Comparison of ENCODE assay signal across 12 cellular contexts in genomic region chr1:36182734-36183133, GRCh38. TPM values are rescaled to one million over a fixed set of nuclear protein-coding genes. Genes with fewer than 3 reads are reported as not detected.
DNase-seq lines count a peak whose midpoint lies in the region; ATAC-seq, FAIRE-seq and TF ChIP-seq lines count a peak whose summit lies in the region.
"Had no signal": no experiment of that assay in that cellular context is flagged by ENCODE, and none has a peak within 500 bp of the region (broad histone marks: within the 10 kb centered on the region; RNA-seq: fewer than 3 reads in every experiment).

No MANE protein-coding gene starts in this region.

- no peak overlapping the region for H3K27ac ChIP-seq in Panc1 (ENCODE audit: low read length)

- H3K27me3 ChIP-seq in Panc1 (ENCODE audit: control insufficient read depth, insufficient read depth, low read length), result no peaks in the 10 kb centered on the region

- no peak overlapping the region for H3K4me3 ChIP-seq in Panc1 (ENCODE audit: low read depth in 2 of 2, low read length in 2 of 2)
- H3K4me3 ChIP-seq: SK-N-MC had no signal

- in situ Hi-C loops in Panc1 (cut with HindIII; ENCODE audit: low pct_unique_long_range_greater_than_20kb, low sequenced_read_pairs), result no loop called here

- H3K9me3 ChIP-seq in Panc1 (ENCODE audit: control insufficient read depth, insufficient read depth, low read depth, low read length), result no peaks in the 10 kb centered on the region

- POLR2A ChIA-PET in Panc1 (lab: Charles Lee), result interaction anchor here (0.5 to 0.9 kb wide), 3 partner anchors 38 to 113 kb away, joined by 3 to 5 read pairs (median 4); no protein-coding TSS in a partner anchor

- DNase-seq in activated naive CD8-positive, alpha-beta T cell treated with anti-CD3 and anti-CD28 coated beads, Interleukin-2, amount 50 U/mL, for 24 hours, result no peak
- DNase-seq in Panc1 (ENCODE audit: low read depth, low spot score) (no peak), immature natural killer cell (no peak), type B pancreatic cell (ENCODE audit: extremely low spot score, unreplicated experiment) (no peak), head of caudate nucleus (no peak), GM19239 (ENCODE audit: insufficient read length, low spot score) (no peak)
- no peak for DNase-seq in stimulated activated naive CD4-positive, alpha-beta T cell treated with Interleukin-2 at 50 U/mL for 16 hours (lab: John Stamatoyannopoulos, UW)
- DNase-seq: C1 segment of cervical spinal cord; stimulated activated CD4-positive, alpha-beta T cell treated with anti-CD3 and anti-CD28 coated beads, Interleukin-12 subunit alpha, Interleukin-12 subunit beta, amount 100 ng/mL, for 4 hours had no signal

- H3K36me3 Mint-ChIP-seq in activated naive CD8-positive, alpha-beta T cell, result peaks cover 3% of the 10 kb centered on the region
- peaks cover 15% of the 10 kb centered on the region for H3K36me3 Mint-ChIP-seq in activated naive CD8-positive, alpha-beta T cell treated with anti-CD3 and anti-CD28 coated beads, Interleukin-2, amount 50 U/mL, for 24 hours (ENCODE audit: low read depth)
- peaks cover 5 to 19% (median 10%) of the 10 kb centered on the region in 3 donors for H3K36me3 Mint-ChIP-seq in immature natural killer cell
- H3K36me3 Mint-ChIP-seq in type B pancreatic cell, result peaks cover 10% of the 10 kb centered on the region

- no peak overlapping the region for H3K4me3 Mint-ChIP-seq in activated naive CD8-positive, alpha-beta T cell
- no peak overlapping the region for H3K4me3 Mint-ChIP-seq in activated naive CD8-positive, alpha-beta T cell treated with anti-CD3 and anti-CD28 coated beads, Interleukin-2, amount 50 U/mL, for 24 hours
- H3K4me3 Mint-ChIP-seq in immature natural killer cell (peak overlapping the region in 1 of 5 donors; percentile 38), type B pancreatic cell (no peak overlapping the region)
- H3K4me3 Mint-ChIP-seq: stimulated activated memory B cell treated with anti-CD40 and anti-IgM and Interleukin-4, amounts not matched to agents 10 μg/mL and 1 μg/mL and 100 μg/mL, for 72 hours had no signal

- no peaks in the 10 kb centered on the region for H3K27me3 Mint-ChIP-seq in activated naive CD8-positive, alpha-beta T cell
- no peaks in the 10 kb centered on the region for H3K27me3 Mint-ChIP-seq in activated naive CD8-positive, alpha-beta T cell treated with anti-CD3 and anti-CD28 coated beads, Interleukin-2, amount 50 U/mL, for 24 hours
- H3K27me3 Mint-ChIP-seq in immature natural killer cell (ENCODE audit: low read depth in 3 of 3) (peaks cover 0 to 2% (median 0%) of the 10 kb centered on the region in 3 donors), type B pancreatic cell (no peaks in the 10 kb centered on the region)
- H3K27me3 Mint-ChIP-seq: stimulated activated memory B cell treated with anti-CD40 and anti-IgM and Interleukin-4, amounts not matched to agents 10 μg/mL and 1 μg/mL and 100 μg/mL, for 72 hours had no signal

- no peak for FAIRE-seq in GM19239 (lab: Jason Lieb, UNC)

- no TSS peak for BruUV-seq in Panc1 (replicated peaks; lab: Mats Ljungman, UMichigan)

- peak overlapping the region; percentile 56 for H3K27ac Mint-ChIP-seq in activated naive CD8-positive, alpha-beta T cell
- no peak overlapping the region for H3K27ac Mint-ChIP-seq in activated naive CD8-positive, alpha-beta T cell treated with anti-CD3 and anti-CD28 coated beads, Interleukin-2, amount 50 U/mL, for 24 hours
- peak overlapping the region in 5 of 6 donors; percentile 31 to 84 (median 72) for H3K27ac Mint-ChIP-seq in immature natural killer cell
- H3K27ac Mint-ChIP-seq in type B pancreatic cell, result peak overlapping the region; percentile 58
- H3K27ac Mint-ChIP-seq: stimulated activated memory B cell treated with anti-CD40 and anti-IgM and Interleukin-4, amounts not matched to agents 10 μg/mL and 1 μg/mL and 100 μg/mL, for 72 hours had no signal

- H3K36me3 ChIP-seq in Panc1 (ENCODE audit: control insufficient read depth, insufficient read depth, low read length), result peaks cover 4% of the 10 kb centered on the region

- intact Hi-C loops in Panc1 (cut with micrococcal nuclease; ENCODE audit: unreplicated experiment) (no loop called here), head of caudate nucleus (cut with DNase I) (no loop called here)

- CTCF ChIA-PET in Panc1 (lab: Charles Lee), result interaction anchor here (0.5 kb wide), 1 partner anchor 87 kb away, joined by 4 read pairs; no protein-coding TSS in a partner anchor

- no peak for TF ChIP-seq CTCF in Panc1 (IDR thresholded peaks at IDR 0.05)
- no peak for TF ChIP-seq CTCF in type B pancreatic cell (conservative IDR thresholded peaks at IDR 0.05)

- no peaks in the 10 kb centered on the region for H3K9me3 Mint-ChIP-seq in activated naive CD8-positive, alpha-beta T cell (ENCODE audit: low read depth)
- H3K9me3 Mint-ChIP-seq in activated naive CD8-positive, alpha-beta T cell treated with anti-CD3 and anti-CD28 coated beads, Interleukin-2, amount 50 U/mL, for 24 hours, result no peaks in the 10 kb centered on the region
- H3K9me3 Mint-ChIP-seq in immature natural killer cell, result no peaks in the 10 kb centered on the region
- no peaks in the 10 kb centered on the region for H3K9me3 Mint-ChIP-seq in type B pancreatic cell
- H3K9me3 Mint-ChIP-seq: stimulated activated memory B cell treated with anti-CD40 and anti-IgM and Interleukin-4, amounts not matched to agents 10 μg/mL and 1 μg/mL and 100 μg/mL, for 72 hours had no signal

- ATAC-seq in activated naive CD8-positive, alpha-beta T cell treated with anti-CD3 and anti-CD28 coated beads, Interleukin-2, amount 50 U/mL, for 24 hours, result no peak
- 0 out of 2 replicates have a peak, but pooled peaks have one; percentile 13 for ATAC-seq in Panc1
- ATAC-seq: stimulated activated memory B cell treated with anti-CD40 and anti-IgM and Interleukin-4, amounts not matched to agents 10 μg/mL and 1 μg/mL and 100 μg/mL, for 72 hours had no signal

- H3K4me1 Mint-ChIP-seq in activated naive CD8-positive, alpha-beta T cell (ENCODE audit: low read depth), result peaks cover 6% of the 10 kb centered on the region
- no peaks in the 10 kb centered on the region for H3K4me1 Mint-ChIP-seq in activated naive CD8-positive, alpha-beta T cell treated with anti-CD3 and anti-CD28 coated beads, Interleukin-2, amount 50 U/mL, for 24 hours
- peaks cover 0 to 1% of the 10 kb centered on the region in 2 donors for H3K4me1 Mint-ChIP-seq in immature natural killer cell
- H3K4me1 Mint-ChIP-seq in type B pancreatic cell (ENCODE audit: unreplicated experiment), result peaks cover 6% of the 10 kb centered on the region

- peaks cover 10% of the 10 kb centered on the region for H3K4me1 ChIP-seq in Panc1 (ENCODE audit: control insufficient read depth, insufficient read depth, low read length)

RNA-seq across cellular contexts. Expression of gene MAP7D1, which starts 26.8 kb away (rescaled TPM):
- total RNA-seq in Panc1 (2021; ENCODE audit: unreplicated experiment) (212 TPM), type B pancreatic cell (ENCODE audit: low replicate concordance) (94.5 and 112 TPM in 2 replicates)
- polyA plus RNA-seq in Panc1 (2012; ENCODE audit: insufficient read length), result 223 TPM
- polyA plus RNA-seq in immature natural killer cell, result 10 to 100 TPM; 12.4 to 41.9 (median 17.9) TPM

RNA-seq across cellular contexts. Expression of gene TRAPPC3, which starts 33.4 kb away (rescaled TPM):
- total RNA-seq in Panc1 (2021; ENCODE audit: unreplicated experiment), result 98.7 TPM
- 150 TPM for polyA plus RNA-seq in Panc1 (2012; ENCODE audit: insufficient read length)
- 100 to 1,000 TPM; 113 to 219 (median 129) TPM for polyA plus RNA-seq in immature natural killer cell
- 63.4 and 75.6 TPM in 2 replicates for total RNA-seq in type B pancreatic cell (ENCODE audit: low replicate concordance)

RNA-seq across cellular contexts. Expression of gene THRAP3, which starts 41.5 kb away (rescaled TPM):
- 114 TPM for total RNA-seq in Panc1 (2021; ENCODE audit: unreplicated experiment)
- polyA plus RNA-seq in Panc1 (2012; ENCODE audit: insufficient read length), result 54.8 TPM
- polyA plus RNA-seq in immature natural killer cell, result 100 to 1,000 TPM in 1 of 3 donors, 10 to 100 TPM in 2; 61.6 to 103 (median 70.7) TPM
- 122 and 135 TPM in 2 replicates for total RNA-seq in type B pancreatic cell (ENCODE audit: low replicate concordance)

RNA-seq across cellular contexts. Expression of gene COL8A2, which starts 57.7 kb away (rescaled TPM):
- total RNA-seq in Panc1 (2021; ENCODE audit: unreplicated experiment) (1.2 TPM), type B pancreatic cell (ENCODE audit: low replicate concordance) (0.14 and 2.5 TPM in 2 replicates)
- polyA plus RNA-seq in Panc1 (2012; ENCODE audit: insufficient read length), result 1.9 TPM
- under 1 TPM in 1 of 3 donors, not detected in 2; 0.12 TPM for polyA plus RNA-seq in immature natural killer cell
